9 cellular contexts compared by ENCODE assay signal in the genomic region with DNA sequence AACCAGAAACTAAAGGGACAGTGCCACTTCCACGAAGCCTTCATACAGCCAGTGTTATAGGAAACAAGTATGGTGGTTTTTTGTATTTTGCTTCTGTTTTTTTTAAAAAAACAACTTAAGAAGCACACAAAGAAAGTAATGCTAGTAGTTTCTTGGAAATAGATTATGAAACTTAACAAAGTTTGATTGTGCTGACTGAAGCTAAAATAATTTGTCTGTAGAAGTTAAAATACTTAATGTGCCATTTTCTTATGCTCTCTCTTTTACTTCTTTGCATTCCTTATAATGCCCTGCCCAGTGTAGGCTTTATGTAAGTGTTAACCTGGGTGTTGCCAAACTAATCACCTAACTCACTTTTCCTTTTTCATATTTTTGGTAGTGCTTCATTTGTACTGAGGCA. TPM values are rescaled to one million over a fixed set of nuclear protein-coding genes. Genes with fewer than 3 reads are reported as not detected.
"Had no signal": no experiment of that assay in that cellular context is flagged by ENCODE, and none has a peak within 500 bp of the region (broad histone marks: within the 10 kb centered on the region; RNA-seq: fewer than 3 reads in every experiment).

No MANE protein-coding gene starts in this region.

- H3K4me3 ChIP-seq: GM23248 had no signal

- H3K9ac ChIP-seq: GM23248, KMS-11 had no signal

- H3K9me3 Mint-ChIP-seq: H9 had no signal

- H3K27ac ChIP-seq: GM23248, KMS-11 had no signal

- DNase-seq: GM23248, GOT3, H9, HCEC 1CT, Karpas-422, KBM-7 had no signal

- H3K4me2 ChIP-seq: KMS-11 had no signal

- H3K27ac Mint-ChIP-seq: H9 had no signal

- H3K4me1 Mint-ChIP-seq: H9 had no signal

- H3K4me3 Mint-ChIP-seq: H9 had no signal

- FAIRE-seq: HTR-8/SVneo had no signal

- H2AFZ ChIP-seq: GM23248 had no signal

RNA-seq across cellular contexts. Expression of gene GLT8D2, which starts 30.8 kb away (rescaled TPM):
- total RNA-seq: HT-29 had no signal
